ENCODE assay signal across 25 cellular contexts in genomic region chr11:3712274-3712673, GRCh38. TPM values are rescaled to one million over a fixed set of nuclear protein-coding genes. Genes with fewer than 3 reads are reported as not detected.
"Had no signal": no experiment of that assay in that cellular context is flagged by ENCODE, and none has a peak within 500 bp of the region (broad histone marks: within the 10 kb centered on the region; RNA-seq: fewer than 3 reads in every experiment).

No MANE protein-coding gene starts in this region.

- FAIRE-seq: colon, endometrium, islet of Langerhans had no signal

- H3K27me3 Mint-ChIP-seq: activated B cell treated with CpG ODN at 0.5 μM for 24 hours; activated CD8-positive, alpha-beta T cell treated with anti-CD3 and anti-CD28 coated beads for 36 hours; memory B cell had no signal

- H3K4me3 ChIP-seq: esophagus squamous epithelium, neural progenitor cell, right atrium auricular region, spleen, suprapubic skin, tibial artery had no signal

- H3K27me3 ChIP-seq: esophagus squamous epithelium, neural progenitor cell, right atrium auricular region, spleen, suprapubic skin, tibial artery had no signal

- H3K4me1 Mint-ChIP-seq: activated B cell treated with CpG ODN at 0.5 μM for 24 hours, memory B cell had no signal

- H3K27ac Mint-ChIP-seq: activated B cell treated with CpG ODN at 0.5 μM for 24 hours; activated CD8-positive, alpha-beta T cell treated with anti-CD3 and anti-CD28 coated beads for 36 hours; activated T-cell treated with anti-CD3 and anti-CD28 coated beads, Interleukin-2, amount 50 U/mL, for 72 hours; memory B cell; natural killer cell; neural progenitor cell had no signal

- H2AFZ ChIP-seq: neural progenitor cell, parathyroid adenoma had no signal

- H3K4me3 Mint-ChIP-seq: activated B cell treated with CpG ODN at 0.5 μM for 24 hours; activated CD8-positive, alpha-beta T cell treated with anti-CD3 and anti-CD28 coated beads for 36 hours; activated T-cell treated with anti-CD3 and anti-CD28 coated beads, Interleukin-2, amount 50 U/mL, for 72 hours; memory B cell; natural killer cell; neural progenitor cell had no signal

- H3K4me1 ChIP-seq: esophagus squamous epithelium, neural progenitor cell, right atrium auricular region, tibial artery had no signal

- H3K4me2 ChIP-seq: neural progenitor cell had no signal

- H3K79me2 ChIP-seq: parathyroid adenoma had no signal

- ATAC-seq: activated CD8-positive, alpha-beta T cell treated with anti-CD3 and anti-CD28 coated beads for 36 hours; activated naive CD4-positive, alpha-beta T cell treated with anti-CD3 and anti-CD28 coated beads, Interleukin-2, amount 50 U/mL, for 72 hours; activated T-cell treated with anti-CD3 and anti-CD28 coated beads, Interleukin-2, amount 50 U/mL, for 72 hours; natural killer cell had no signal

- H3K9me3 ChIP-seq: esophagus squamous epithelium, right atrium auricular region, spleen, suprapubic skin, tibial artery had no signal

- H3K9me3 Mint-ChIP-seq: activated B cell treated with CpG ODN at 0.5 μM for 24 hours; activated CD8-positive, alpha-beta T cell treated with anti-CD3 and anti-CD28 coated beads for 36 hours; activated naive CD4-positive, alpha-beta T cell treated with anti-CD3 and anti-CD28 coated beads, Interleukin-2, amount 50 U/mL, for 72 hours; activated T-cell treated with anti-CD3 and anti-CD28 coated beads, Interleukin-2, amount 50 U/mL, for 72 hours; memory B cell; natural killer cell; neural progenitor cell had no signal

- H3K27ac ChIP-seq: epithelial cell of prostate, esophagus squamous epithelium, neural progenitor cell, parathyroid adenoma, right atrium auricular region, spleen, suprapubic skin, tibial artery had no signal

- H3K9ac ChIP-seq: neural progenitor cell, parathyroid adenoma had no signal

- DNase-seq: activated B cell treated with CpG ODN at 0.5 μM for 24 hours; activated CD4-positive, alpha-beta T cell treated with anti-CD3 and anti-CD28 coated beads, Interleukin-2, amount 50 U/mL, for 1 hour; activated CD8-positive, alpha-beta T cell treated with anti-CD3 and anti-CD28 coated beads for 36 hours; activated naive CD4-positive, alpha-beta T cell; activated T-cell treated with anti-CD3 and anti-CD28 coated beads, Interleukin-2, amount 50 U/mL, for 72 hours; dermis blood vessel endothelial cell; effector CD4-positive, alpha-beta T cell; esophagus squamous epithelium; foreskin melanocyte; natural killer cell; occipital lobe; spleen; stimulated activated naive CD4-positive, alpha-beta T cell; T-helper 2 cell; tibial artery had no signal

RNA-seq across cellular contexts. Expression of gene CHRNA10, which starts 41.1 kb away (rescaled TPM):
- total RNA-seq: occipital lobe had no signal
